ENCODE assay signal across 15 cellular contexts in genomic region chr11:36793542-36793926, GRCh38.
DNase-seq lines count a peak whose midpoint lies in the region; ATAC-seq and TF ChIP-seq lines count a peak whose summit lies in the region.
"Had no signal": no experiment of that assay in that cellular context is flagged by ENCODE, and none has a peak within 500 bp of the region (broad histone marks: within the 10 kb centered on the region; RNA-seq: fewer than 3 reads in every experiment).

No MANE protein-coding gene starts in this region.

- H3K4me1 ChIP-seq in iPS-15b (ENCODE audit: control insufficient read depth, insufficient read depth, low read length) = peaks cover 7% of the 10 kb centered on the region
- H3K4me1 ChIP-seq: colonic mucosa, gastrocnemius medialis, uterus had no signal

- no peak overlapping the region for H3K27ac ChIP-seq in 22Rv1
- H3K27ac ChIP-seq: colonic mucosa, gastrocnemius medialis, uterus had no signal

- peak overlapping the region; percentile 10 for H3K4me3 ChIP-seq in iPS-15b (ENCODE audit: low read depth, low read length)
- H3K4me3 ChIP-seq: colonic mucosa, gastrocnemius medialis, uterus had no signal

- no peaks in the 10 kb centered on the region for H3K36me3 ChIP-seq in iPS-15b (ENCODE audit: control insufficient read depth, insufficient read depth, low read length)
- H3K36me3 ChIP-seq: colonic mucosa, gastrocnemius medialis, uterus had no signal

- H3K9ac ChIP-seq in iPS-15b (ENCODE audit: low read depth, low read length) = no peak overlapping the region

- DNase-seq in H4 (ENCODE audit: low spot score) (peak; percentile 10), OCI-M1 (lab: John Stamatoyannopoulos, UW) (no peak), NCI-H2107 (lab: John Stamatoyannopoulos, UW) (no peak)
- DNase-seq: activated naive CD4-positive, alpha-beta T cell treated with anti-CD3 and anti-CD28 coated beads, Interleukin-2, amount 10 ng/mL, durations not matched to agents 7 days and 5 days; colonic mucosa; gastrocnemius medialis; NCI-H146; stimulated activated CD8-positive, alpha-beta memory T cell treated with anti-CD3 and anti-CD28 coated beads, Interleukin-4, amount 100 ng/mL, for 48 hours; uterus had no signal

- no peaks in the 10 kb centered on the region for H3K27me3 ChIP-seq in iPS-15b (ENCODE audit: control insufficient read depth, insufficient read depth, low read length)
- H3K27me3 ChIP-seq: colonic mucosa, gastrocnemius medialis, uterus had no signal

- peak; percentile 16; the same call in 1 of the 2 replicates for TF ChIP-seq CTCF in 22Rv1 (IDR thresholded peaks at IDR 0.05)

- ATAC-seq in SK-N-SH treated with all-trans-retinoic acid at 6 μM for 48 hours (peak; percentile 84), GM21717 (IDR thresholded peaks at IDR 0.05; ENCODE audit: unreplicated experiment) (no peak), GM21381 (IDR thresholded peaks at IDR 0.05; ENCODE audit: unreplicated experiment) (no peak)
- ATAC-seq: gastrocnemius medialis, left lobe of liver had no signal

- H3K9me3 ChIP-seq in iPS-15b (ENCODE audit: control insufficient read depth, insufficient read depth, low read length) = no peaks in the 10 kb centered on the region
- H3K9me3 ChIP-seq: colonic mucosa, gastrocnemius medialis, uterus had no signal

TF ChIP-seq in SK-N-SH treated with all-trans-retinoic acid at 6 μM for 48 hours, 23 proteins besides CTCF, POLR2A, EP300 and RAD21:
- no peak for TF ChIP-seq ESRRG (CRISPR knock-in tag; IDR thresholded peaks at IDR 0.05)
- TF ChIP-seq ZNF70 (CRISPR knock-in tag; IDR thresholded peaks at IDR 0.05) = no peak
- TF ChIP-seq ZNF8 (CRISPR knock-in tag; IDR thresholded peaks at IDR 0.05) = no peak
- no peak for TF ChIP-seq CSDC2 (CRISPR knock-in tag; IDR thresholded peaks at IDR 0.05)
- no peak for TF ChIP-seq ARNTL (CRISPR knock-in tag; IDR thresholded peaks at IDR 0.05; ENCODE audit: borderline replicate concordance, low read depth)
- no peak for TF ChIP-seq PPARA (CRISPR knock-in tag; IDR thresholded peaks at IDR 0.05; ENCODE audit: borderline replicate concordance)
- no peak for TF ChIP-seq SNAI2 (CRISPR knock-in tag; IDR thresholded peaks at IDR 0.05)
- TF ChIP-seq ZNF565 (CRISPR knock-in tag; conservative IDR thresholded peaks at IDR 0.05; ENCODE audit: low read depth) = no peak
- TF ChIP-seq RARB (CRISPR knock-in tag; IDR thresholded peaks at IDR 0.05) = no peak
- TF ChIP-seq ZC3H10 (CRISPR knock-in tag; IDR thresholded peaks at IDR 0.05) = no peak
TF ChIP-seq in SK-N-SH treated with all-trans-retinoic acid at 6 μM for 48 hours: peak in this region for 0.
